ENCODE assay signal across 1 cellular context in the genomic region with DNA sequence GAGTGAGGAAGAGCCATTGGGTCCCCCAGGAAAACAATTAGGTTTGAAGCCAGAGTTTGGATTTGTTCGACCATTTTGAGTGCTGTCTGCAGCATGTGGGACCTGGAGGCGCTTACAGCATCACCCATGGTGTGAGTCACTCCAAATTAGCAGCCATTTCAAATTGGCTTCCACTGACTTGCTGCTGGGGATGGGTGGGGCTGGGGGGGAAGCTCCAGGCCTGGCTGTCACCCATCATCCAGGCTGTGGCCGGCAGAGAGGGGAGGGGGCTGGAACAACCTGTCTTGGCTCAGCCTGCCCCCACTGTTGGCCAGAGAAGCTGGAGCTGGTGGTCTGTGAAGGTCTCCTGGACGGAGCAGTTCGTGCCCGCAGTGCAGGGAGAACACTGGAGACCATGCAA.
TF ChIP-seq lines count a peak whose summit lies in the region.

No MANE protein-coding gene starts in this region.

TF ChIP-seq in HEK293, 187 proteins besides CTCF, POLR2A, EP300 and RAD21:
- TF ChIP-seq, protein P1, sequence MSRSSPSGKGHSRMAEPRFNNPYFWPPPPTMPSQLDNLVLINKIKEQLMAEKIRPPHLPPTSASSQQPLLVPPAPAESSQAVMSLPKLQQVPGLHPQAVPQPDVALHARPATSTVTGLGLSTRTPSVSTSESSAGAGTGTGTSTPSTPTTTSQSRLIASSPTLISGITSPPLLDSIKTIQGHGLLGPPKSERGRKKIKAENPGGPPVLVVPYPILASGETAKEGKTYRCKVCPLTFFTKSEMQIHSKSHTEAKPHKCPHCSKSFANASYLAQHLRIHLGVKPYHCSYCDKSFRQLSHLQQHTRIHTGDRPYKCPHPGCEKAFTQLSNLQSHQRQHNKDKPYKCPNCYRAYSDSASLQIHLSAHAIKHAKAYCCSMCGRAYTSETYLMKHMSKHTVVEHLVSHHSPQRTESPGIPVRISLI (tag by site-specific recombination; IDR thresholded peaks at IDR 0.05): no peak
- TF ChIP-seq, protein P2, sequence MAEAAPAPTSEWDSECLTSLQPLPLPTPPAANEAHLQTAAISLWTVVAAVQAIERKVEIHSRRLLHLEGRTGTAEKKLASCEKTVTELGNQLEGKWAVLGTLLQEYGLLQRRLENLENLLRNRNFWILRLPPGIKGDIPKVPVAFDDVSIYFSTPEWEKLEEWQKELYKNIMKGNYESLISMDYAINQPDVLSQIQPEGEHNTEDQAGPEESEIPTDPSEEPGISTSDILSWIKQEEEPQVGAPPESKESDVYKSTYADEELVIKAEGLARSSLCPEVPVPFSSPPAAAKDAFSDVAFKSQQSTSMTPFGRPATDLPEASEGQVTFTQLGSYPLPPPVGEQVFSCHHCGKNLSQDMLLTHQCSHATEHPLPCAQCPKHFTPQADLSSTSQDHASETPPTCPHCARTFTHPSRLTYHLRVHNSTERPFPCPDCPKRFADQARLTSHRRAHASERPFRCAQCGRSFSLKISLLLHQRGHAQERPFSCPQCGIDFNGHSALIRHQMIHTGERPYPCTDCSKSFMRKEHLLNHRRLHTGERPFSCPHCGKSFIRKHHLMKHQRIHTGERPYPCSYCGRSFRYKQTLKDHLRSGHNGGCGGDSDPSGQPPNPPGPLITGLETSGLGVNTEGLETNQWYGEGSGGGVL (tag by site-specific recombination; IDR thresholded peaks at IDR 0.05): 0 out of 2 replicates have a peak, but pooled peaks have one; percentile 53
